1 cellular context compared by ENCODE assay signal in the genomic region with DNA sequence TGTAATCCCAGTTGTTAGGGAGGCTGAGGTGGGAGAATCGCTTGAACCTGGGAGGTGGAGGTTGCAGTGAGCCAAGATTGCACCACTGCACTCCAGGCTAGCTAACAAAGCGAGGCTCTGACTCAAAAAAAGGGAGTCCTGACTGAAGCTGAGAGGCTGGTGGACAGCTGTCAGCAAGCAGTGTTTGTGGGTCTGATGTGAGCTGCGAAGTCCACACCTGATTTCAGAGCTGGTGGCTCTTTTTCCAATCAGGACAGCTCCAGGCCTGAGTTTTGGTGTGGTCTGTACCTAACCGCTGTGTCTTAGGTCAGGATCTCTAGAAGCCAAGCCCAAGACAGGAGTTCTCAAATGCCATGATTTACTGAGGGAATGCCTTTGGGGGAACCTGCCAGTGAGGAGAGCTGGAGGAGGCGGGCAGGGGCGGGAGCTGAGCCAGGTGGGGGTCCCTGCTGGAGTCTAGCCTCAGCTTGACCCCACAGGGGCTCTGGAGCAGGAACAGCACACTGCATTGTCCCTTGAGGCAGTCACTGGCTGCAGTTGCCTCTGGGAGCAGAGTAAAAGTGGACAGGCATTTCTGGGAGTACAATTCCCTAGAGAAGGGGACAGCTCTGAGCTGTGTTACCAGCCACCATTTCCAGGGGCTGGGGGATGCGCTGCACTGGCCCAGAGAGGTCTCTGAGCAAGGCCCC.
TF ChIP-seq lines count a peak whose summit lies in the region.

No MANE protein-coding gene starts in this region.

TF ChIP-seq in HepG2, 621 proteins besides CTCF, POLR2A, EP300 and RAD21 (continued from another document and continues in another):
- TF ChIP-seq, protein P1, sequence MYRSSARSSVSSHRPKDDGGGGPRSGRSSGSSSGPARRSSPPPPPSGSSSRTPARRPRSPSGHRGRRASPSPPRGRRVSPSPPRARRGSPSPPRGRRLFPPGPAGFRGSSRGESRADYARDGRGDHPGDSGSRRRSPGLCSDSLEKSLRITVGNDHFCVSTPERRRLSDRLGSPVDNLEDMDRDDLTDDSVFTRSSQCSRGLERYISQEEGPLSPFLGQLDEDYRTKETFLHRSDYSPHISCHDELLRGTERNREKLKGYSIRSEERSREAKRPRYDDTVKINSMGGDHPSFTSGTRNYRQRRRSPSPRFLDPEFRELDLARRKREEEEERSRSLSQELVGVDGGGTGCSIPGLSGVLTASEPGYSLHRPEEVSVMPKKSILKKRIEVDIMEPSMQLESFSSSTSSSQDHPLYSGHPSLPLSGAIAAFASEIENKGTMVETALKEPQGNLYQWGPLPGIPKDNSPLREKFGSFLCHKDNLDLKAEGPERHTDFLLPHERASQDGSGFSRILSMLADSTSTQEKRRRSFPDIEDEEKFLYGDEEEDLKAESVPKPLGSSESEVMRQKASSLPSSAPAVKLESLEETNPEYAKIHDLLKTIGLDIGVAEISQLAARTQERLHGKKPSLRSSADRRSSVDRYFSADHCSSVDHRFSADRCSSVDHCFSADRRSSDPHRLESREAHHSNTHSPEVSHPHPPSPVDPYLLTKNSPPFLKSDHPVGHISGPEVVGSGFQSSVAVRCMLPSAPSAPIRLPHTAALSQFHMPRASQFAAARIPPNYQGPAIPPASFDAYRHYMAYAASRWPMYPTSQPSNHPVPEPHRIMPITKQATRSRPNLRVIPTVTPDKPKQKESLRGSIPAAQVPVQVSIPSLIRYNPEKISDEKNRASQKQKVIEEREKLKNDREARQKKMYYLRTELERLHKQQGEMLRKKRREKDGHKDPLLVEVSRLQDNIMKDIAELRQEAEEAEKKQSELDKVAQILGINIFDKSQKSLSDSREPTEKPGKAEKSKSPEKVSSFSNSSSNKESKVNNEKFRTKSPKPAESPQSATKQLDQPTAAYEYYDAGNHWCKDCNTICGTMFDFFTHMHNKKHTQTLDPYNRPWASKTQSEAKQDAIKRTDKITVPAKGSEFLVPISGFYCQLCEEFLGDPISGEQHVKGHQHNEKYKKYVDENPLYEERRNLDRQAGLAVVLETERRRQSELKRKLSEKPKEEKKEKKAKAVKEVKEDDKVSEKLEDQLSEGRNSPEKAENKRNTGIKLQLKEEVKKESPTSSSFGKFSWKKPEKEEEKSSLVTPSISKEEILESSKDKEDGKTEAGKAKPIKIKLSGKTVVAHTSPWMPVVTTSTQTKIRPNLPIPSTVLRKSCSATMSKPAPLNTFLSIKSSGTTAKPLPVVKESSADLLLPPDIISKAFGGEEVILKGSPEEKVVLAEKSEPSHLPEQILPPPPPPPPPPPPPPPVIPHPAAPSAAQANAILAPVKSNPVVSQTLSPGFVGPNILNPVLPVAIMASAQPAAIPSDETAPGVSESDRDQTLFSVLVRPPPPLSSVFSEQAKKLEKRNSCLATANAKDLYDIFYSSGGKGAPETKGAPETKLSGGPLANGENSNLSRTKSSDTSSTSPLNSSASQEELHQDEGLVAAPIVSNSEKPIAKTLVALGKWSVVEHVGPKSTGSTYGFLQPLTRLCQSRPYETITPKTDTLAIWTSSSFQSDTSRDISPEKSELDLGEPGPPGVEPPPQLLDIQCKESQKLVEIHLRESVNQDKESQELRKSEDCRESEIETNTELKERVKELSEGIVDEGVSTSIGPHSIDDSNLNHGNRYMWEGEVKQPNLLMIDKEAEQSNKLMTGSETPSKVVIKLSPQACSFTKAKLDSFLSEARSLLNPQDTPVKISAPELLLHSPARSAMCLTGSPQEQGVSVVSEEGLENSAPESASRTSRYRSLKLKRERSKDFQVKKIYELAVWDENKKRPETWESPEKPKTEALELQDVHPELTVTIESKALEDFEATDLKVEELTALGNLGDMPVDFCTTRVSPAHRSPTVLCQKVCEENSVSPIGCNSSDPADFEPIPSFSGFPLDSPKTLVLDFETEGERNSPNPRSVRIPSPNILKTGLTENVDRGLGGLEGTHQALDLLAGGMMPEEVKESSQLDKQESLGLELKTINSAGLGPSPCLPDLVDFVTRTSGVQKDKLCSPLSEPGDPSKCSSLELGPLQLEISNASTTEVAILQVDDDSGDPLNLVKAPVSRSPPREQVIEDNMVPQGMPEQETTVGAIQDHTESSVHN (CRISPR knock-in tag; IDR thresholded peaks at IDR 0.05) = no peak
- TF ChIP-seq MAZ (IDR thresholded peaks at IDR 0.05; ENCODE audit: borderline replicate concordance, low read depth, low read length) = no peak
- TF ChIP-seq MAZ (CRISPR knock-in tag; IDR thresholded peaks at IDR 0.05; ENCODE audit: low read depth) = no peak
- no peak for TF ChIP-seq MEIS2 (CRISPR knock-in tag; IDR thresholded peaks at IDR 0.05)
- no peak for TF ChIP-seq TBX3 (IDR thresholded peaks at IDR 0.05; ENCODE audit: borderline replicate concordance)
- no peak for TF ChIP-seq CREB1 (IDR thresholded peaks at IDR 0.05)
- TF ChIP-seq CREB1 (CRISPR knock-in tag; IDR thresholded peaks at IDR 0.05) = no peak
- TF ChIP-seq ZNF547 (CRISPR knock-in tag; IDR thresholded peaks at IDR 0.05) = 0 out of 2 replicates have a peak, but pooled peaks have one; percentile 5
- no peak for TF ChIP-seq SRY (CRISPR knock-in tag; IDR thresholded peaks at IDR 0.05)
- no peak for TF ChIP-seq RBM22 (optimal IDR thresholded peaks at IDR 0.05; ENCODE audit: low read length)
- TF ChIP-seq MIER2 (CRISPR knock-in tag; IDR thresholded peaks at IDR 0.05) = no peak
- 0 out of 2 replicates have a peak, but pooled peaks have one; percentile 24 for TF ChIP-seq FLYWCH1 (CRISPR knock-in tag; IDR thresholded peaks at IDR 0.05)
- TF ChIP-seq MYC (CRISPR knock-in tag; IDR thresholded peaks at IDR 0.05; ENCODE audit: borderline replicate concordance) = no peak
- 0 out of 2 replicates have a peak, but pooled peaks have one; percentile 16 for TF ChIP-seq ZNF768 (CRISPR knock-in tag; IDR thresholded peaks at IDR 0.05)
- TF ChIP-seq ATM (IDR thresholded peaks at IDR 0.05; ENCODE audit: borderline replicate concordance) = no peak
- no peak for TF ChIP-seq ZNF383 (CRISPR knock-in tag; IDR thresholded peaks at IDR 0.05; ENCODE audit: borderline replicate concordance)
- no peak; the same call in 1 of the 2 replicates for TF ChIP-seq ZFX (CRISPR knock-in tag; IDR thresholded peaks at IDR 0.05; ENCODE audit: low read depth)
- no peak for TF ChIP-seq ZNF367 (CRISPR knock-in tag; IDR thresholded peaks at IDR 0.05; ENCODE audit: borderline replicate concordance)
- TF ChIP-seq, protein P2, sequence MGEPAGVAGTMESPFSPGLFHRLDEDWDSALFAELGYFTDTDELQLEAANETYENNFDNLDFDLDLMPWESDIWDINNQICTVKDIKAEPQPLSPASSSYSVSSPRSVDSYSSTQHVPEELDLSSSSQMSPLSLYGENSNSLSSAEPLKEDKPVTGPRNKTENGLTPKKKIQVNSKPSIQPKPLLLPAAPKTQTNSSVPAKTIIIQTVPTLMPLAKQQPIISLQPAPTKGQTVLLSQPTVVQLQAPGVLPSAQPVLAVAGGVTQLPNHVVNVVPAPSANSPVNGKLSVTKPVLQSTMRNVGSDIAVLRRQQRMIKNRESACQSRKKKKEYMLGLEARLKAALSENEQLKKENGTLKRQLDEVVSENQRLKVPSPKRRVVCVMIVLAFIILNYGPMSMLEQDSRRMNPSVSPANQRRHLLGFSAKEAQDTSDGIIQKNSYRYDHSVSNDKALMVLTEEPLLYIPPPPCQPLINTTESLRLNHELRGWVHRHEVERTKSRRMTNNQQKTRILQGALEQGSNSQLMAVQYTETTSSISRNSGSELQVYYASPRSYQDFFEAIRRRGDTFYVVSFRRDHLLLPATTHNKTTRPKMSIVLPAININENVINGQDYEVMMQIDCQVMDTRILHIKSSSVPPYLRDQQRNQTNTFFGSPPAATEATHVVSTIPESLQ (CRISPR knock-in tag; conservative IDR thresholded peaks at IDR 0.05) = no peak
- no peak for TF ChIP-seq PAWR (CRISPR knock-in tag; IDR thresholded peaks at IDR 0.05; ENCODE audit: borderline replicate concordance)
- TF ChIP-seq, protein P3, sequence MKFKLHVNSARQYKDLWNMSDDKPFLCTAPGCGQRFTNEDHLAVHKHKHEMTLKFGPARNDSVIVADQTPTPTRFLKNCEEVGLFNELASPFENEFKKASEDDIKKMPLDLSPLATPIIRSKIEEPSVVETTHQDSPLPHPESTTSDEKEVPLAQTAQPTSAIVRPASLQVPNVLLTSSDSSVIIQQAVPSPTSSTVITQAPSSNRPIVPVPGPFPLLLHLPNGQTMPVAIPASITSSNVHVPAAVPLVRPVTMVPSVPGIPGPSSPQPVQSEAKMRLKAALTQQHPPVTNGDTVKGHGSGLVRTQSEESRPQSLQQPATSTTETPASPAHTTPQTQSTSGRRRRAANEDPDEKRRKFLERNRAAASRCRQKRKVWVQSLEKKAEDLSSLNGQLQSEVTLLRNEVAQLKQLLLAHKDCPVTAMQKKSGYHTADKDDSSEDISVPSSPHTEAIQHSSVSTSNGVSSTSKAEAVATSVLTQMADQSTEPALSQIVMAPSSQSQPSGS (CRISPR knock-in tag; IDR thresholded peaks at IDR 0.05) = no peak
- TF ChIP-seq ZNF83 (CRISPR knock-in tag; IDR thresholded peaks at IDR 0.05; ENCODE audit: borderline replicate concordance) = peak; percentile 48; the same call in 1 of the 2 replicates
- no peak for TF ChIP-seq NBN (conservative IDR thresholded peaks at IDR 0.05)
- TF ChIP-seq, protein P4, sequence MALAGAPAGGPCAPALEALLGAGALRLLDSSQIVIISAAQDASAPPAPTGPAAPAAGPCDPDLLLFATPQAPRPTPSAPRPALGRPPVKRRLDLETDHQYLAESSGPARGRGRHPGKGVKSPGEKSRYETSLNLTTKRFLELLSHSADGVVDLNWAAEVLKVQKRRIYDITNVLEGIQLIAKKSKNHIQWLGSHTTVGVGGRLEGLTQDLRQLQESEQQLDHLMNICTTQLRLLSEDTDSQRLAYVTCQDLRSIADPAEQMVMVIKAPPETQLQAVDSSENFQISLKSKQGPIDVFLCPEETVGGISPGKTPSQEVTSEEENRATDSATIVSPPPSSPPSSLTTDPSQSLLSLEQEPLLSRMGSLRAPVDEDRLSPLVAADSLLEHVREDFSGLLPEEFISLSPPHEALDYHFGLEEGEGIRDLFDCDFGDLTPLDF (CRISPR knock-in tag; IDR thresholded peaks at IDR 0.05) = no peak
- no peak for TF ChIP-seq ZFY (CRISPR knock-in tag; IDR thresholded peaks at IDR 0.05)
- TF ChIP-seq CBX5 (CRISPR knock-in tag; IDR thresholded peaks at IDR 0.05; ENCODE audit: borderline replicate concordance) = no peak
- TF ChIP-seq, protein P5, sequence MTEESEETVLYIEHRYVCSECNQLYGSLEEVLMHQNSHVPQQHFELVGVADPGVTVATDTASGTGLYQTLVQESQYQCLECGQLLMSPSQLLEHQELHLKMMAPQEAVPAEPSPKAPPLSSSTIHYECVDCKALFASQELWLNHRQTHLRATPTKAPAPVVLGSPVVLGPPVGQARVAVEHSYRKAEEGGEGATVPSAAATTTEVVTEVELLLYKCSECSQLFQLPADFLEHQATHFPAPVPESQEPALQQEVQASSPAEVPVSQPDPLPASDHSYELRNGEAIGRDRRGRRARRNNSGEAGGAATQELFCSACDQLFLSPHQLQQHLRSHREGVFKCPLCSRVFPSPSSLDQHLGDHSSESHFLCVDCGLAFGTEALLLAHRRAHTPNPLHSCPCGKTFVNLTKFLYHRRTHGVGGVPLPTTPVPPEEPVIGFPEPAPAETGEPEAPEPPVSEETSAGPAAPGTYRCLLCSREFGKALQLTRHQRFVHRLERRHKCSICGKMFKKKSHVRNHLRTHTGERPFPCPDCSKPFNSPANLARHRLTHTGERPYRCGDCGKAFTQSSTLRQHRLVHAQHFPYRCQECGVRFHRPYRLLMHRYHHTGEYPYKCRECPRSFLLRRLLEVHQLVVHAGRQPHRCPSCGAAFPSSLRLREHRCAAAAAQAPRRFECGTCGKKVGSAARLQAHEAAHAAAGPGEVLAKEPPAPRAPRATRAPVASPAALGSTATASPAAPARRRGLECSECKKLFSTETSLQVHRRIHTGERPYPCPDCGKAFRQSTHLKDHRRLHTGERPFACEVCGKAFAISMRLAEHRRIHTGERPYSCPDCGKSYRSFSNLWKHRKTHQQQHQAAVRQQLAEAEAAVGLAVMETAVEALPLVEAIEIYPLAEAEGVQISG (CRISPR knock-in tag; IDR thresholded peaks at IDR 0.05) = peak; percentile 15; the same call in 1 of the 2 replicates
- TF ChIP-seq RELA (CRISPR knock-in tag; IDR thresholded peaks at IDR 0.05) = no peak
- no peak for TF ChIP-seq U2AF1 (optimal IDR thresholded peaks at IDR 0.05; ENCODE audit: low read depth, low read length)
- TF ChIP-seq ZSCAN31 (CRISPR knock-in tag; IDR thresholded peaks at IDR 0.05; ENCODE audit: low read depth) = no peak
- TF ChIP-seq ZNF274 (CRISPR knock-in tag; IDR thresholded peaks at IDR 0.05) = no peak
- no peak for TF ChIP-seq MTA1 (CRISPR knock-in tag; IDR thresholded peaks at IDR 0.05; ENCODE audit: borderline replicate concordance)
- no peak for TF ChIP-seq SUZ12 (IDR thresholded peaks at IDR 0.05; ENCODE audit: low read depth, low read length)
- TF ChIP-seq NCOA5 (CRISPR knock-in tag; IDR thresholded peaks at IDR 0.05) = no peak
- no peak for TF ChIP-seq ZNF75D (CRISPR knock-in tag; IDR thresholded peaks at IDR 0.05; ENCODE audit: borderline replicate concordance)
- TF ChIP-seq, protein P6, sequence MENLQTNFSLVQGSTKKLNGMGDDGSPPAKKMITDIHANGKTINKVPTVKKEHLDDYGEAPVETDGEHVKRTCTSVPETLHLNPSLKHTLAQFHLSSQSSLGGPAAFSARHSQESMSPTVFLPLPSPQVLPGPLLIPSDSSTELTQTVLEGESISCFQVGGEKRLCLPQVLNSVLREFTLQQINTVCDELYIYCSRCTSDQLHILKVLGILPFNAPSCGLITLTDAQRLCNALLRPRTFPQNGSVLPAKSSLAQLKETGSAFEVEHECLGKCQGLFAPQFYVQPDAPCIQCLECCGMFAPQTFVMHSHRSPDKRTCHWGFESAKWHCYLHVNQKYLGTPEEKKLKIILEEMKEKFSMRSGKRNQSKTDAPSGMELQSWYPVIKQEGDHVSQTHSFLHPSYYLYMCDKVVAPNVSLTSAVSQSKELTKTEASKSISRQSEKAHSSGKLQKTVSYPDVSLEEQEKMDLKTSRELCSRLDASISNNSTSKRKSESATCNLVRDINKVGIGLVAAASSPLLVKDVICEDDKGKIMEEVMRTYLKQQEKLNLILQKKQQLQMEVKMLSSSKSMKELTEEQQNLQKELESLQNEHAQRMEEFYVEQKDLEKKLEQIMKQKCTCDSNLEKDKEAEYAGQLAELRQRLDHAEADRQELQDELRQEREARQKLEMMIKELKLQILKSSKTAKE (CRISPR knock-in tag; IDR thresholded peaks at IDR 0.05; ENCODE audit: borderline replicate concordance) = no peak
- no peak for TF ChIP-seq KDM5A (IDR thresholded peaks at IDR 0.05; ENCODE audit: borderline replicate concordance, low read length)
- no peak for TF ChIP-seq ATRX (CRISPR knock-in tag; IDR thresholded peaks at IDR 0.05; ENCODE audit: borderline replicate concordance)
- peak; percentile 62; the same call in 1 of the 2 replicates for TF ChIP-seq ZNF563 (CRISPR knock-in tag; IDR thresholded peaks at IDR 0.05)
